ENCODE assay signal across 1 cellular context in genomic region chr19:56120371-56121179, GRCh38.
TF ChIP-seq lines count a peak whose summit lies in the region.

No MANE protein-coding gene starts in this region.

TF ChIP-seq in K562, 482 proteins besides CTCF, POLR2A, EP300 and RAD21 (continued from another document):
- TF ChIP-seq NCOA4 (IDR thresholded peaks at IDR 0.05; ENCODE audit: partially characterized antibody): no peak
- TF ChIP-seq HOMEZ (CRISPR knock-in tag; IDR thresholded peaks at IDR 0.05): no peak
- TF ChIP-seq ZNF639 (CRISPR knock-in tag; conservative IDR thresholded peaks at IDR 0.05 in 1 of 2, IDR thresholded peaks at IDR 0.05 in 1 of 2): no peak
- TF ChIP-seq GABPB2 (CRISPR knock-in tag; conservative IDR thresholded peaks at IDR 0.05): no peak
- peak; percentile 95 for TF ChIP-seq MAX (CRISPR knock-in tag; IDR thresholded peaks at IDR 0.05)
- TF ChIP-seq, protein P1, sequence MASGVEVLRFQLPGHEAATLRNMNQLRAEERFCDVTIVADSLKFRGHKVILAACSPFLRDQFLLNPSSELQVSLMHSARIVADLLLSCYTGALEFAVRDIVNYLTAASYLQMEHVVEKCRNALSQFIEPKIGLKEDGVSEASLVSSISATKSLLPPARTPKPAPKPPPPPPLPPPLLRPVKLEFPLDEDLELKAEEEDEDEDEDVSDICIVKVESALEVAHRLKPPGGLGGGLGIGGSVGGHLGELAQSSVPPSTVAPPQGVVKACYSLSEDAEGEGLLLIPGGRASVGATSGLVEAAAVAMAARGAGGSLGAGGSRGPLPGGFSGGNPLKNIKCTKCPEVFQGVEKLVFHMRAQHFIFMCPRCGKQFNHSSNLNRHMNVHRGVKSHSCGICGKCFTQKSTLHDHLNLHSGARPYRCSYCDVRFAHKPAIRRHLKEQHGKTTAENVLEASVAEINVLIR (CRISPR knock-in tag; IDR thresholded peaks at IDR 0.05): no peak
- TF ChIP-seq SAP30 (IDR thresholded peaks at IDR 0.05; ENCODE audit: borderline replicate concordance, insufficient read depth, low read depth, low read length, poor library complexity, severe bottlenecking): peak; percentile 85
- no peak for TF ChIP-seq TCF7 (IDR thresholded peaks at IDR 0.05; ENCODE audit: borderline replicate concordance)
- TF ChIP-seq FOSL1 (tag; conservative IDR thresholded peaks at IDR 0.05): peak; percentile 36
- TF ChIP-seq RBM22 (IDR thresholded peaks at IDR 0.05; ENCODE audit: low read depth, low read length, poor library complexity, severe bottlenecking): peak; percentile 91
- no peak for TF ChIP-seq EHMT2 (IDR thresholded peaks at IDR 0.05)
- no peak for TF ChIP-seq NBN (IDR thresholded peaks at IDR 0.05; ENCODE audit: low read depth)
- TF ChIP-seq NCOA6 (IDR thresholded peaks at IDR 0.05): no peak
- TF ChIP-seq ZBTB8A (IDR thresholded peaks at IDR 0.05; ENCODE audit: partially characterized antibody): no peak
- no peak for TF ChIP-seq CCAR2 (IDR thresholded peaks at IDR 0.05; ENCODE audit: low read depth, low read length)
- peak; percentile 75 for TF ChIP-seq L3MBTL2 (IDR thresholded peaks at IDR 0.05)
- TF ChIP-seq, protein P2, sequence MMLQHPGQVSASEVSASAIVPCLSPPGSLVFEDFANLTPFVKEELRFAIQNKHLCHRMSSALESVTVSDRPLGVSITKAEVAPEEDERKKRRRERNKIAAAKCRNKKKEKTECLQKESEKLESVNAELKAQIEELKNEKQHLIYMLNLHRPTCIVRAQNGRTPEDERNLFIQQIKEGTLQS (IDR thresholded peaks at IDR 0.05): no peak
- TF ChIP-seq, protein P2 (CRISPR knock-in tag; conservative IDR thresholded peaks at IDR 0.05): no peak
- no peak; the same call in 1 of the 2 replicates for TF ChIP-seq ZBTB7A (IDR thresholded peaks at IDR 0.05; ENCODE audit: borderline replicate concordance, control insufficient read depth, low read depth, low read length)
- TF ChIP-seq PHTF2 (CRISPR knock-in tag; IDR thresholded peaks at IDR 0.05): no peak
- no peak for TF ChIP-seq FOXJ3 (CRISPR knock-in tag; IDR thresholded peaks at IDR 0.05)
- no peak for TF ChIP-seq MEF2A (IDR thresholded peaks at IDR 0.05; ENCODE audit: control insufficient read depth, low read depth, low read length)
- TF ChIP-seq, protein P3, sequence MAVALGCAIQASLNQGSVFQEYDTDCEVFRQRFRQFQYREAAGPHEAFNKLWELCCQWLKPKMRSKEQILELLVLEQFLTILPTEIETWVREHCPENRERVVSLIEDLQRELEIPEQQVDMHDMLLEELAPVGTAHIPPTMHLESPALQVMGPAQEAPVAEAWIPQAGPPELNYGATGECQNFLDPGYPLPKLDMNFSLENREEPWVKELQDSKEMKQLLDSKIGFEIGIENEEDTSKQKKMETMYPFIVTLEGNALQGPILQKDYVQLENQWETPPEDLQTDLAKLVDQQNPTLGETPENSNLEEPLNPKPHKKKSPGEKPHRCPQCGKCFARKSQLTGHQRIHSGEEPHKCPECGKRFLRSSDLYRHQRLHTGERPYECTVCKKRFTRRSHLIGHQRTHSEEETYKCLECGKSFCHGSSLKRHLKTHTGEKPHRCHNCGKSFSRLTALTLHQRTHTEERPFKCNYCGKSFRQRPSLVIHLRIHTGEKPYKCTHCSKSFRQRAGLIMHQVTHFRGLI (CRISPR knock-in tag; IDR thresholded peaks at IDR 0.05): no peak
- no peak for TF ChIP-seq ZNF764 (CRISPR knock-in tag; IDR thresholded peaks at IDR 0.05; ENCODE audit: low read depth)
- no peak for TF ChIP-seq PTTG1 (tag; IDR thresholded peaks at IDR 0.05; ENCODE audit: low read depth)
- no peak for TF ChIP-seq SIX5 (IDR thresholded peaks at IDR 0.05; ENCODE audit: borderline replicate concordance in 1 of 2, insufficient read depth in 1 of 2, low read depth in 1 of 2, low read length in 2 of 2)
- TF ChIP-seq RFX1 (IDR thresholded peaks at IDR 0.05): no peak
- no peak for TF ChIP-seq SOX6 (IDR thresholded peaks at IDR 0.05)
- no peak for TF ChIP-seq ZNF785 (CRISPR knock-in tag; IDR thresholded peaks at IDR 0.05)
- TF ChIP-seq, protein P4, sequence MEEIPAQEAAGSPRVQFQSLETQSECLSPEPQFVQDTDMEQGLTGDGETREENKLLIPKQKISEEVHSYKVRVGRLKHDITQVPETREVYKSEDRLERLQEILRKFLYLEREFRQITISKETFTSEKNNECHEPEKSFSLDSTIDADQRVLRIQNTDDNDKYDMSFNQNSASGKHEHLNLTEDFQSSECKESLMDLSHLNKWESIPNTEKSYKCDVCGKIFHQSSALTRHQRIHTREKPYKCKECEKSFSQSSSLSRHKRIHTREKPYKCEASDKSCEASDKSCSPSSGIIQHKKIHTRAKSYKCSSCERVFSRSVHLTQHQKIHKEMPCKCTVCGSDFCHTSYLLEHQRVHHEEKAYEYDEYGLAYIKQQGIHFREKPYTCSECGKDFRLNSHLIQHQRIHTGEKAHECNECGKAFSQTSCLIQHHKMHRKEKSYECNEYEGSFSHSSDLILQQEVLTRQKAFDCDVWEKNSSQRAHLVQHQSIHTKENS (CRISPR knock-in tag; IDR thresholded peaks at IDR 0.05): no peak
- TF ChIP-seq ZNF668 (CRISPR knock-in tag; IDR thresholded peaks at IDR 0.05): no peak
- TF ChIP-seq ZNF436 (CRISPR knock-in tag; IDR thresholded peaks at IDR 0.05): no peak
- no peak for TF ChIP-seq KDM1A (IDR thresholded peaks at IDR 0.05)
- no peak for TF ChIP-seq FOXA1 (IDR thresholded peaks at IDR 0.05; ENCODE audit: borderline replicate concordance)
- no peak for TF ChIP-seq CLOCK (CRISPR knock-in tag; IDR thresholded peaks at IDR 0.05; ENCODE audit: borderline replicate concordance)
- no peak for TF ChIP-seq NR3C1 (CRISPR knock-in tag; IDR thresholded peaks at IDR 0.05)
- TF ChIP-seq NFYB (IDR thresholded peaks at IDR 0.05; ENCODE audit: extremely low read depth, insufficient read length): no peak
- TF ChIP-seq SRF (CRISPR knock-in tag; IDR thresholded peaks at IDR 0.05): 0 out of 4 replicates have a peak, but pooled peaks of 1 of the 2 experiments have one; percentile 27
- no peak for TF ChIP-seq LEF1 (IDR thresholded peaks at IDR 0.05)
- TF ChIP-seq SMC3 (conservative IDR thresholded peaks at IDR 0.05; ENCODE audit: insufficient read depth, low read depth, low read length): no peak
- no peak for TF ChIP-seq TGIF2 (CRISPR knock-in tag; IDR thresholded peaks at IDR 0.05)
- TF ChIP-seq TAF1 (IDR thresholded peaks at IDR 0.05; ENCODE audit: control insufficient read depth, extremely low read depth, insufficient read depth, low read length, severe bottlenecking): peak; percentile 43
- no peak for TF ChIP-seq TAF9B (IDR thresholded peaks at IDR 0.05; ENCODE audit: partially characterized antibody)
- TF ChIP-seq, protein P5, sequence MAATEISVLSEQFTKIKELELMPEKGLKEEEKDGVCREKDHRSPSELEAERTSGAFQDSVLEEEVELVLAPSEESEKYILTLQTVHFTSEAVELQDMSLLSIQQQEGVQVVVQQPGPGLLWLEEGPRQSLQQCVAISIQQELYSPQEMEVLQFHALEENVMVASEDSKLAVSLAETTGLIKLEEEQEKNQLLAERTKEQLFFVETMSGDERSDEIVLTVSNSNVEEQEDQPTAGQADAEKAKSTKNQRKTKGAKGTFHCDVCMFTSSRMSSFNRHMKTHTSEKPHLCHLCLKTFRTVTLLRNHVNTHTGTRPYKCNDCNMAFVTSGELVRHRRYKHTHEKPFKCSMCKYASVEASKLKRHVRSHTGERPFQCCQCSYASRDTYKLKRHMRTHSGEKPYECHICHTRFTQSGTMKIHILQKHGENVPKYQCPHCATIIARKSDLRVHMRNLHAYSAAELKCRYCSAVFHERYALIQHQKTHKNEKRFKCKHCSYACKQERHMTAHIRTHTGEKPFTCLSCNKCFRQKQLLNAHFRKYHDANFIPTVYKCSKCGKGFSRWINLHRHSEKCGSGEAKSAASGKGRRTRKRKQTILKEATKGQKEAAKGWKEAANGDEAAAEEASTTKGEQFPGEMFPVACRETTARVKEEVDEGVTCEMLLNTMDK (IDR thresholded peaks at IDR 0.05; ENCODE audit: borderline replicate concordance, insufficient read depth, low read depth, low read length, poor library complexity, severe bottlenecking): no peak
- TF ChIP-seq NR1H2 (CRISPR knock-in tag; IDR thresholded peaks at IDR 0.05): no peak
- no peak for TF ChIP-seq MCM2 (IDR thresholded peaks at IDR 0.05; ENCODE audit: low read depth)
- TF ChIP-seq, protein P6, sequence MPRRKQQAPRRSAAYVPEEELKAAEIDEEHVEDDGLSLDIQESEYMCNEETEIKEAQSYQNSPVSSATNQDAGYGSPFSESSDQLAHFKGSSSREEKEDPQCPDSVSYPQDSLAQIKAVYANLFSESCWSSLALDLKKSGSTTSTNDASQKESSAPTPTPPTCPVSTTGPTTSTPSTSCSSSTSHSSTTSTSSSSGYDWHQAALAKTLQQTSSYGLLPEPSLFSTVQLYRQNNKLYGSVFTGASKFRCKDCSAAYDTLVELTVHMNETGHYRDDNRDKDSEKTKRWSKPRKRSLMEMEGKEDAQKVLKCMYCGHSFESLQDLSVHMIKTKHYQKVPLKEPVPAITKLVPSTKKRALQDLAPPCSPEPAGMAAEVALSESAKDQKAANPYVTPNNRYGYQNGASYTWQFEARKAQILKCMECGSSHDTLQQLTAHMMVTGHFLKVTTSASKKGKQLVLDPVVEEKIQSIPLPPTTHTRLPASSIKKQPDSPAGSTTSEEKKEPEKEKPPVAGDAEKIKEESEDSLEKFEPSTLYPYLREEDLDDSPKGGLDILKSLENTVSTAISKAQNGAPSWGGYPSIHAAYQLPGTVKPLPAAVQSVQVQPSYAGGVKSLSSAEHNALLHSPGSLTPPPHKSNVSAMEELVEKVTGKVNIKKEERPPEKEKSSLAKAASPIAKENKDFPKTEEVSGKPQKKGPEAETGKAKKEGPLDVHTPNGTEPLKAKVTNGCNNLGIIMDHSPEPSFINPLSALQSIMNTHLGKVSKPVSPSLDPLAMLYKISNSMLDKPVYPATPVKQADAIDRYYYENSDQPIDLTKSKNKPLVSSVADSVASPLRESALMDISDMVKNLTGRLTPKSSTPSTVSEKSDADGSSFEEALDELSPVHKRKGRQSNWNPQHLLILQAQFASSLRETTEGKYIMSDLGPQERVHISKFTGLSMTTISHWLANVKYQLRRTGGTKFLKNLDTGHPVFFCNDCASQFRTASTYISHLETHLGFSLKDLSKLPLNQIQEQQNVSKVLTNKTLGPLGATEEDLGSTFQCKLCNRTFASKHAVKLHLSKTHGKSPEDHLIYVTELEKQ (CRISPR knock-in tag; IDR thresholded peaks at IDR 0.05): no peak
- no peak for TF ChIP-seq ZNF24 (IDR thresholded peaks at IDR 0.05)
- TF ChIP-seq TCFL5 (CRISPR knock-in tag; conservative IDR thresholded peaks at IDR 0.05): no peak
- TF ChIP-seq ESRRA (IDR thresholded peaks at IDR 0.05; ENCODE audit: borderline replicate concordance, low read depth): peak; percentile 96
- TF ChIP-seq SUPT5H (IDR thresholded peaks at IDR 0.05): peak; percentile 70
- TF ChIP-seq ZNF354B (CRISPR knock-in tag; IDR thresholded peaks at IDR 0.05): no peak
TF ChIP-seq in K562: peak in this region for 100.
